In genomic region chr2:217920879-217921603, GRCh38 we compare ENCODE assay signal across 11 cellular contexts.
A peak's percentile ranks its signal among the peaks of the same experiment; 100 is the strongest.
DNase-seq lines count a peak whose midpoint lies in the region; ATAC-seq, FAIRE-seq and TF ChIP-seq lines count a peak whose summit lies in the region.
"Had no signal": no experiment of that assay in that cellular context is flagged by ENCODE, and none has a peak within 500 bp of the region (broad histone marks: within the 10 kb centered on the region; RNA-seq: fewer than 3 reads in every experiment).

No MANE protein-coding gene starts in this region.

- H3K36me3 ChIP-seq in gastroesophageal sphincter (peaks cover 0 to 17% of the 10 kb centered on the region in 2 donors), tibial nerve (peaks cover 0 to 12% (median 0%) of the 10 kb centered on the region in 3 donors)
- H3K36me3 ChIP-seq in CD8-positive, alpha-beta T cell (ENCODE audit: insufficient read depth, low read length) = no peaks in the 10 kb centered on the region
- H3K36me3 ChIP-seq: HAP-1 had no signal

- no peak overlapping the region for H3K4me3 Mint-ChIP-seq in mesothelial cell of epicardium
- H3K4me3 Mint-ChIP-seq in CD8-positive, alpha-beta T cell = no peak overlapping the region

- 10 to 31% methylated on average over 2 to 5 of the region's 8 CpGs for WGBS in gastroesophageal sphincter (ENCODE audit: low coverage in 1 of 2), 2 donors
- WGBS in tibial nerve, 2 donors = 28 to 30% methylated on average over 7 to 8 of the region's 8 CpGs

- peak; percentile 37 for FAIRE-seq in RCC 7860 (lab: Jason Lieb, UNC)
- FAIRE-seq: colon had no signal

- H3K27me3 Mint-ChIP-seq in mesothelial cell of epicardium (ENCODE audit: low read depth) = no peaks in the 10 kb centered on the region
- H3K27me3 Mint-ChIP-seq in CD8-positive, alpha-beta T cell (ENCODE audit: low read depth) = peaks cover 3% of the 10 kb centered on the region

- H3K9me3 ChIP-seq in gastroesophageal sphincter = no peaks in the 10 kb centered on the region
- H3K9me3 ChIP-seq in tibial nerve = no peaks in the 10 kb centered on the region
- no peaks in the 10 kb centered on the region for H3K9me3 ChIP-seq in CD8-positive, alpha-beta T cell (ENCODE audit: low read length)
- H3K9me3 ChIP-seq: HAP-1 had no signal

- H3K4me1 Mint-ChIP-seq in mesothelial cell of epicardium = peaks cover 76% of the 10 kb centered on the region
- no peaks in the 10 kb centered on the region for H3K4me1 Mint-ChIP-seq in CD8-positive, alpha-beta T cell (ENCODE audit: low read depth)

- TF ChIP-seq POLR2A in gastroesophageal sphincter (IDR thresholded peaks at IDR 0.05) (peak in 1 of 2 donors; percentile 58), tibial nerve (IDR thresholded peaks at IDR 0.05) (no peak)

- H3K27ac ChIP-seq in gastroesophageal sphincter (peak overlapping the region; percentile 97 to 99 (median 97)), tibial nerve (peak overlapping the region; percentile 26 to 94 (median 80))
- no peak overlapping the region for H3K27ac ChIP-seq in CD8-positive, alpha-beta T cell (ENCODE audit: low read depth, low read length)

- peaks cover 23 to 100% (median 96%) of the 10 kb centered on the region in 3 donors for H3K4me1 ChIP-seq in gastroesophageal sphincter
- H3K4me1 ChIP-seq in tibial nerve = peaks cover 3 to 99% (median 79%) of the 10 kb centered on the region in 4 donors
- H3K4me1 ChIP-seq in CD8-positive, alpha-beta T cell (ENCODE audit: insufficient read depth, low read length) = no peaks in the 10 kb centered on the region
- H3K4me1 ChIP-seq: HAP-1 had no signal

- H3K9me3 Mint-ChIP-seq in mesothelial cell of epicardium = no peaks in the 10 kb centered on the region
- H3K9me3 Mint-ChIP-seq in CD8-positive, alpha-beta T cell = no peaks in the 10 kb centered on the region

- peak; percentile 23 for ATAC-seq in gastroesophageal sphincter
- ATAC-seq in GM19467 (IDR thresholded peaks at IDR 0.05; ENCODE audit: unreplicated experiment) = no peak
- no peak for ATAC-seq in CD8-positive, alpha-beta T cell

- POLR2A ChIA-PET in CD8-positive, alpha-beta T cell (lab: Charles Lee) = no interaction called here

- TF ChIP-seq CTCF in gastroesophageal sphincter (IDR thresholded peaks at IDR 0.05) = no peak
- TF ChIP-seq CTCF in mesothelial cell of epicardium (IDR thresholded peaks at IDR 0.05; ENCODE audit: unreplicated experiment) = no peak
- no peak for TF ChIP-seq CTCF in tibial nerve (IDR thresholded peaks at IDR 0.05)
- no peak for TF ChIP-seq CTCF in CD8-positive, alpha-beta T cell (IDR thresholded peaks at IDR 0.05)

- DNase-seq in RCC 7860 (ENCODE audit: low spot score) (peak; percentile 69), mesothelial cell of epicardium (ENCODE audit: low spot score in 2 of 2, unreplicated experiment in 2 of 2) (no peak), tibial nerve (ENCODE audit: low spot score in 2 of 2) (no peak), OCI-M2 (lab: John Stamatoyannopoulos, UW; ENCODE audit: unreplicated experiment) (no peak), GDM1 (lab: John Stamatoyannopoulos, UW) (no peak)
- no peak for DNase-seq in CD8-positive, alpha-beta T cell
- DNase-seq: stimulated activated CD4-positive, alpha-beta T cell treated with anti-CD3 and anti-CD28 coated beads, Interleukin-15, amount 100 ng/mL, for 24 hours had no signal

- intact Hi-C loops in CD8-positive, alpha-beta T cell (cut with DNase I, micrococcal nuclease) = no loop called here

- H3K36me3 Mint-ChIP-seq in mesothelial cell of epicardium = peaks cover 2% of the 10 kb centered on the region
- no peaks in the 10 kb centered on the region for H3K36me3 Mint-ChIP-seq in CD8-positive, alpha-beta T cell

- H3K27ac Mint-ChIP-seq in mesothelial cell of epicardium = peak overlapping the region; percentile 83
- H3K27ac Mint-ChIP-seq in CD8-positive, alpha-beta T cell = no peak overlapping the region

- TF ChIP-seq EP300 in gastroesophageal sphincter (IDR thresholded peaks at IDR 0.05) (peak; percentile 51), tibial nerve (IDR thresholded peaks at IDR 0.05) (peak in 1 of 2 donors; percentile 5)

- CTCF ChIA-PET in CD8-positive, alpha-beta T cell (lab: Charles Lee) = no interaction called here

- H3K27me3 ChIP-seq in gastroesophageal sphincter = no peaks in the 10 kb centered on the region
- H3K27me3 ChIP-seq in tibial nerve = no peaks in the 10 kb centered on the region
- no peaks in the 10 kb centered on the region for H3K27me3 ChIP-seq in CD8-positive, alpha-beta T cell (ENCODE audit: insufficient read depth, low read length)

- H3K4me3 ChIP-seq in gastroesophageal sphincter (peak overlapping the region in 1 of 2 donors; percentile 36), tibial nerve (peak overlapping the region in 1 of 4 donors; percentile 8)
- no peak overlapping the region for H3K4me3 ChIP-seq in CD8-positive, alpha-beta T cell (ENCODE audit: low read depth, low read length)
- H3K4me3 ChIP-seq: HAP-1 had no signal
